ENCODE assay signal across 1 cellular context in genomic region chr18:73626859-73627258, GRCh38.
TF ChIP-seq lines count a peak whose summit lies in the region.

No MANE protein-coding gene starts in this region.

TF ChIP-seq in SK-N-SH treated with all-trans-retinoic acid at 6 μM for 48 hours, 23 proteins besides CTCF, POLR2A, EP300 and RAD21 (continued from another document):
- TF ChIP-seq ARNTL (CRISPR knock-in tag; IDR thresholded peaks at IDR 0.05; ENCODE audit: borderline replicate concordance, low read depth) (no peak), PATZ1 (CRISPR knock-in tag; IDR thresholded peaks at IDR 0.05; ENCODE audit: borderline replicate concordance) (no peak)
